ENCODE assay signal across 8 cellular contexts in genomic region chr6:167350731-167351655, GRCh38. TPM values are rescaled to one million over a fixed set of nuclear protein-coding genes. Genes with fewer than 3 reads are reported as not detected.
DNase-seq lines count a peak whose midpoint lies in the region; ATAC-seq, FAIRE-seq and TF ChIP-seq lines count a peak whose summit lies in the region.

No MANE protein-coding gene starts in this region.

- TF ChIP-seq POLR2A in GM12892 (IDR thresholded peaks at IDR 0.05; ENCODE audit: low read depth, low read length), result no peak

- peak overlapping the region; percentile 95 for H3K27ac Mint-ChIP-seq in activated CD4-positive, alpha-beta memory T cell treated with anti-CD3 and anti-CD28 coated beads for 36 hours

- H3K9me3 ChIP-seq in mesodermal cell (ENCODE audit: control insufficient read depth, low read length), result peaks cover 7% of the 10 kb centered on the region

- H3K36me3 ChIP-seq in mesodermal cell (ENCODE audit: control insufficient read depth, insufficient read depth, low read length), result no peaks in the 10 kb centered on the region

- 1 to 3% methylated on average over 49 to 54 of the region's 62 CpGs for WGBS in mesodermal cell (ENCODE audit: insufficient coverage in 2 of 2), 2 experiments

- POLR2A ChIA-PET in activated CD4-positive, alpha-beta memory T cell treated with anti-CD3 and anti-CD28 coated beads for 36 hours (lab: Charles Lee), result interaction anchor here (0.7 to 2.8 kb wide), 8 partner anchors 22 to 1098 kb away, joined by 3 to 20 read pairs (median 4); partner anchors contain the start of gene RNASET2

- peaks cover 4% of the 10 kb centered on the region for H3K9me3 Mint-ChIP-seq in activated CD4-positive, alpha-beta memory T cell treated with anti-CD3 and anti-CD28 coated beads for 36 hours

- peak; percentile 56 for ATAC-seq in HG02763 (IDR thresholded peaks at IDR 0.05; ENCODE audit: unreplicated experiment)

- intact Hi-C loops in activated CD4-positive, alpha-beta memory T cell treated with anti-CD3 and anti-CD28 coated beads for 36 hours (cut with micrococcal nuclease), result loop anchor here (1.0 to 10.0 kb wide), 8 partner anchors 22 to 521 kb away; partner anchors contain the start of gene AFDN

- peak overlapping the region; percentile 41 for H3K4me3 ChIP-seq in mesodermal cell (ENCODE audit: extremely low read depth, insufficient read depth, low read length, poor library complexity, severe bottlenecking)

- DNase-seq in GM12892 (ENCODE audit: insufficient read length) (no peak), NCI-H2107 treated with DMSO at 0.1 percent for 48 hours (lab: John Stamatoyannopoulos, UW; ENCODE audit: unreplicated experiment) (peak; percentile 65), SW 1271 (lab: John Stamatoyannopoulos, UW) (no peak)
- peak; percentile 96 for DNase-seq in activated CD4-positive, alpha-beta memory T cell treated with anti-CD3 and anti-CD28 coated beads for 36 hours
- DNase-seq in effector CD4-positive, alpha-beta T cell, result peak; percentile 61
- DNase-seq in stimulated activated CD8-positive, alpha-beta memory T cell treated with anti-CD3 and anti-CD28 coated beads, Interleukin-15, amount 100 ng/mL, for 24 hours (ENCODE audit: low read depth), result peak; percentile 66

- H3K27ac ChIP-seq in mesodermal cell (ENCODE audit: low read depth, low read length, severe bottlenecking), result no peak overlapping the region

- H3K36me3 Mint-ChIP-seq in activated CD4-positive, alpha-beta memory T cell treated with anti-CD3 and anti-CD28 coated beads for 36 hours, result peaks cover 8% of the 10 kb centered on the region

- H3K4me1 ChIP-seq in mesodermal cell (ENCODE audit: control insufficient read depth, insufficient read depth, low read length, poor library complexity, severe bottlenecking), result peaks cover 2% of the 10 kb centered on the region

- CTCF ChIA-PET in activated CD4-positive, alpha-beta memory T cell treated with anti-CD3 and anti-CD28 coated beads for 36 hours (lab: Charles Lee), result interaction anchor here (0.6 to 2.6 kb wide), 25 partner anchors 9 to 870 kb away, joined by 3 to 33 read pairs (median 4); partner anchors contain the start of genes RNASET2 and UNC93A

- peak; percentile 44 for FAIRE-seq in GM12892 (lab: Jason Lieb, UNC)

- H3K27me3 Mint-ChIP-seq in activated CD4-positive, alpha-beta memory T cell treated with anti-CD3 and anti-CD28 coated beads for 36 hours, result peaks cover 33% of the 10 kb centered on the region

- peaks cover 23% of the 10 kb centered on the region for H3K4me1 Mint-ChIP-seq in activated CD4-positive, alpha-beta memory T cell treated with anti-CD3 and anti-CD28 coated beads for 36 hours (ENCODE audit: low read depth)

- H3K4me3 Mint-ChIP-seq in activated CD4-positive, alpha-beta memory T cell treated with anti-CD3 and anti-CD28 coated beads for 36 hours, result peak overlapping the region; percentile 80

RNA-seq across cellular contexts. Expression of gene TTLL2, which starts 26.1 kb away (rescaled TPM):
- polyA plus RNA-seq in GM12892 (2012; ENCODE audit: missing spikeins), result not detected
- not detected for total RNA-seq in activated CD4-positive, alpha-beta memory T cell treated with anti-CD3 and anti-CD28 coated beads for 36 hours
- not detected for polyA plus RNA-seq in mesodermal cell (2013, experiment 1 of 2)
- not detected for polyA plus RNA-seq in mesodermal cell (2013, experiment 2 of 2)

RNA-seq across cellular contexts. Expression of gene UNC93A, which starts 59.9 kb away (rescaled TPM):
- polyA plus RNA-seq in GM12892 (2012; ENCODE audit: missing spikeins), result not detected
- total RNA-seq in activated CD4-positive, alpha-beta memory T cell treated with anti-CD3 and anti-CD28 coated beads for 36 hours, result not detected
- not detected for polyA plus RNA-seq in mesodermal cell (2013, experiment 1 of 2)
- not detected for polyA plus RNA-seq in mesodermal cell (2013, experiment 2 of 2)

Comparison
In these comparisons a context has a peak if more than half of its experiments do, and no peak if none do; other contexts are left out.
1. DNase-seq: peak in NCI-H2107 treated with DMSO at 0.1 percent for 48 hours (single experiment), activated CD4-positive, alpha-beta memory T cell treated with anti-CD3 and anti-CD28 coated beads for 36 hours (single experiment), effector CD4-positive, alpha-beta T cell (single experiment) and stimulated activated CD8-positive, alpha-beta memory T cell treated with anti-CD3 and anti-CD28 coated beads, Interleukin-15, amount 100 ng/mL, for 24 hours (single experiment); none in GM12892 (single experiment) and SW 1271 (0 of 2).